In genomic region chr17:74836191-74836590, GRCh38 we compare ENCODE assay signal across 10 cellular contexts. TPM values are rescaled to one million over a fixed set of nuclear protein-coding genes. Genes with fewer than 3 reads are reported as not detected.
"Had no signal": no experiment of that assay in that cellular context is flagged by ENCODE, and none has a peak within 500 bp of the region (broad histone marks: within the 10 kb centered on the region; RNA-seq: fewer than 3 reads in every experiment).

No MANE protein-coding gene starts in this region.

- H3K9me3 Mint-ChIP-seq: HFFc6 had no signal

- H3K9ac ChIP-seq: GM23248 had no signal

- H3K36me3 ChIP-seq: HAP-1 had no signal

- H3K27ac Mint-ChIP-seq: HFFc6 had no signal

- H3K4me3 Mint-ChIP-seq: HFFc6 had no signal

- H3K4me1 ChIP-seq: HAP-1 had no signal

- H2AFZ ChIP-seq: GM23248 had no signal

- H3K9me3 ChIP-seq: HAP-1 had no signal

- H3K27ac ChIP-seq: GM23248, HL-60 had no signal

- DNase-seq: GM23248, GOT3, H7, HFFc6, KG1 had no signal

- H3K4me3 ChIP-seq: GM23248, HAP-1, K562 had no signal

RNA-seq across cellular contexts. Expression of gene GRIN2C, which starts 23.5 kb away (rescaled TPM):
- total RNA-seq: GM23248, H7 had no signal
- polyA plus RNA-seq: GM23248 had no signal

RNA-seq across cellular contexts. Expression of gene FADS6, which starts 57.2 kb away (rescaled TPM):
- total RNA-seq: GM23248, H4, H7, HFFc6, HT1080 had no signal
- polyA plus RNA-seq: GM23248 had no signal
